Comparison of ENCODE assay signal across 9 cellular contexts in genomic region chr1:77757616-77758015, GRCh38. TPM values are rescaled to one million over a fixed set of nuclear protein-coding genes. Genes with fewer than 3 reads are reported as not detected.
A peak's percentile ranks its signal among the peaks of the same experiment; 100 is the strongest.
DNase-seq lines count a peak whose midpoint lies in the region; ATAC-seq and TF ChIP-seq lines count a peak whose summit lies in the region.
"Had no signal": no experiment of that assay in that cellular context is flagged by ENCODE, and none has a peak within 500 bp of the region (broad histone marks: within the 10 kb centered on the region; RNA-seq: fewer than 3 reads in every experiment).

No MANE protein-coding gene starts in this region.

- no peak overlapping the region for H3K9ac ChIP-seq in SK-N-SH
- H3K9ac ChIP-seq in fibroblast of lung (ENCODE audit: insufficient read depth, low read length) = no peak overlapping the region

- H3K9me2 ChIP-seq in SK-N-SH = no peaks in the 10 kb centered on the region

- no peak for TF ChIP-seq RAD21 in SK-N-SH (IDR thresholded peaks at IDR 0.05; ENCODE audit: low read length)

- POLR2A ChIA-PET in SK-N-SH (lab: Yijun Ruan, JAX) = no interaction called here

- H3K27me3 ChIP-seq in SK-N-SH (ENCODE audit: insufficient read depth) (no peaks in the 10 kb centered on the region), fibroblast of lung (ENCODE audit: control insufficient read depth, insufficient read depth, low read length) (no peaks in the 10 kb centered on the region), Peyer's patch (no peaks in the 10 kb centered on the region)

- TF ChIP-seq POLR2A in Peyer's patch (IDR thresholded peaks at IDR 0.05) = no peak

- peaks cover 20% of the 10 kb centered on the region for H3F3A ChIP-seq in SK-N-SH (replicated peaks; ENCODE audit: insufficient read depth)

- H3K4me2 ChIP-seq in SK-N-SH (peak overlapping the region; percentile 86), fibroblast of lung (ENCODE audit: extremely low read depth, insufficient read depth, low read length) (peak overlapping the region; percentile 75)

- H3K27ac ChIP-seq in SK-N-SH (ENCODE audit: low read depth in 2 of 2, low read length in 1 of 2) (no peak overlapping the region), fibroblast of lung (ENCODE audit: insufficient read depth, low read length) (no peak overlapping the region), Peyer's patch (peak overlapping the region in 1 of 4 donors; percentile 26)

- H3K9me3 ChIP-seq in SK-N-SH = no peaks in the 10 kb centered on the region
- H3K9me3 ChIP-seq in fibroblast of lung (ENCODE audit: control insufficient read depth, insufficient read depth, low read depth, low read length) = no peaks in the 10 kb centered on the region
- H3K9me3 ChIP-seq in Peyer's patch = no peaks in the 10 kb centered on the region

- no peaks in the 10 kb centered on the region for H3K36me3 ChIP-seq in SK-N-SH (replicated peaks in 1 of 2; ENCODE audit: control insufficient read depth in 1 of 2, insufficient read depth in 2 of 2, low read length in 1 of 2)
- no peaks in the 10 kb centered on the region for H3K36me3 ChIP-seq in fibroblast of lung (ENCODE audit: control insufficient read depth, insufficient read depth, low read length)
- H3K36me3 ChIP-seq in Peyer's patch = no peaks in the 10 kb centered on the region

- peak overlapping the region in 1 of 2 experiments; percentile 89; a peak in 2 of 4 replicates for H3K4me3 ChIP-seq in SK-N-SH (ENCODE audit: low read depth in 2 of 2, low read length in 1 of 2)
- H3K4me3 ChIP-seq in fibroblast of lung (replicated peaks in 1 of 4; ENCODE audit: control extremely low read depth in 1 of 4, insufficient read depth in 1 of 4, low read depth in 3 of 4, low read length in 4 of 4) = peak overlapping the region; percentile 14 to 100 (median 51)
- H3K4me3 ChIP-seq in skeletal muscle cell (ENCODE audit: low read depth, low read length) = no peak overlapping the region
- H3K4me3 ChIP-seq in Peyer's patch = peak overlapping the region in 2 of 4 donors; percentile 66 to 96

- H2AFZ ChIP-seq in SK-N-SH (ENCODE audit: low read depth) (no peak overlapping the region), fibroblast of lung (ENCODE audit: low read length) (no peak overlapping the region)

- CTCF ChIA-PET in SK-N-SH (lab: Yijun Ruan, JAX) = no interaction called here

- no peak for TF ChIP-seq CTCF in SK-N-SH (IDR thresholded peaks at IDR 0.05)
- TF ChIP-seq CTCF in fibroblast of lung (conservative IDR thresholded peaks at IDR 0.05 in 1 of 2, IDR thresholded peaks at IDR 0.05 in 1 of 2; ENCODE audit: low read depth in 1 of 2, low read length in 2 of 2) = no peak
- TF ChIP-seq CTCF in Peyer's patch (IDR thresholded peaks at IDR 0.05) = no peak

- ATAC-seq in SK-N-SH treated with all-trans-retinoic acid at 6 μM for 48 hours (no peak), HG02759 (IDR thresholded peaks at IDR 0.05; ENCODE audit: unreplicated experiment) (no peak), HG02938 (IDR thresholded peaks at IDR 0.05; ENCODE audit: unreplicated experiment) (no peak)
- ATAC-seq: stimulated activated naive B cell treated with anti-CD40 and anti-IgM and Interleukin-4, amounts not matched to agents 10 μg/mL and 1 μg/mL and 100 μg/mL, for 72 hours had no signal

- TF ChIP-seq EP300 in SK-N-SH (IDR thresholded peaks at IDR 0.05; ENCODE audit: borderline replicate concordance in 1 of 2, low read depth in 1 of 2, low read length in 1 of 2) = no peak

- H4K20me1 ChIP-seq in SK-N-SH (ENCODE audit: insufficient read depth) (peaks cover 60% of the 10 kb centered on the region), fibroblast of lung (ENCODE audit: control insufficient read depth, extremely low read depth, insufficient read depth, low read length) (no peaks in the 10 kb centered on the region)

- DNase-seq in SK-N-SH (no peak), RPMI7951 (ENCODE audit: low read depth) (peak; percentile 11), fibroblast of lung (ENCODE audit: low read depth in 2 of 2) (peak; percentile 12 to 87), skeletal muscle cell (ENCODE audit: low read depth) (peak; percentile 27), Peyer's patch (no peak)
- DNase-seq: stimulated activated naive B cell treated with anti-CD40 and anti-IgM and Interleukin-4, amounts not matched to agents 10 μg/mL and 1 μg/mL and 100 μg/mL, for 72 hours had no signal

- 82% methylated on average over 2 of the region's 2 CpGs for WGBS in SK-N-SH (ENCODE audit: low lambda C conversion rate)

- H3K4me1 ChIP-seq in SK-N-SH (ENCODE audit: control insufficient read depth in 1 of 2, insufficient read depth in 2 of 2, low read depth in 1 of 2, low read length in 1 of 2) (peaks cover 3 to 7% of the 10 kb centered on the region in 2 experiments; a peak in 3 of 4 replicates), fibroblast of lung (ENCODE audit: control insufficient read depth, extremely low read depth, insufficient read depth, low read length) (peaks cover 2% of the 10 kb centered on the region), Peyer's patch (peaks cover 0 to 16% (median 2%) of the 10 kb centered on the region in 4 donors)

- peaks cover 70% of the 10 kb centered on the region for H3K79me2 ChIP-seq in SK-N-SH (ENCODE audit: insufficient read depth)
- H3K79me2 ChIP-seq in fibroblast of lung (ENCODE audit: control insufficient read depth, insufficient read depth, low read length) = peaks cover 64% of the 10 kb centered on the region

TF ChIP-seq in SK-N-SH, 30 proteins besides CTCF, POLR2A, EP300 and RAD21 (continues in another document):
- TF ChIP-seq, protein P1, sequence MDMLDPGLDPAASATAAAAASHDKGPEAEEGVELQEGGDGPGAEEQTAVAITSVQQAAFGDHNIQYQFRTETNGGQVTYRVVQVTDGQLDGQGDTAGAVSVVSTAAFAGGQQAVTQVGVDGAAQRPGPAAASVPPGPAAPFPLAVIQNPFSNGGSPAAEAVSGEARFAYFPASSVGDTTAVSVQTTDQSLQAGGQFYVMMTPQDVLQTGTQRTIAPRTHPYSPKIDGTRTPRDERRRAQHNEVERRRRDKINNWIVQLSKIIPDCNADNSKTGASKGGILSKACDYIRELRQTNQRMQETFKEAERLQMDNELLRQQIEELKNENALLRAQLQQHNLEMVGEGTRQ (IDR thresholded peaks at IDR 0.05; ENCODE audit: borderline replicate concordance, low read depth, low read length) = no peak
- TF ChIP-seq JUND (IDR thresholded peaks at IDR 0.05) (no peak), MEF2A (IDR thresholded peaks at IDR 0.05; ENCODE audit: borderline replicate concordance, low read depth) (no peak)

TF ChIP-seq in SK-N-SH treated with all-trans-retinoic acid at 6 μM for 48 hours, 23 proteins besides CTCF, POLR2A, EP300 and RAD21:
- TF ChIP-seq GLIS3 (CRISPR knock-in tag; IDR thresholded peaks at IDR 0.05) (no peak), ARNTL (CRISPR knock-in tag; IDR thresholded peaks at IDR 0.05; ENCODE audit: borderline replicate concordance, low read depth) (no peak)

RNA-seq across cellular contexts. Expression of gene USP33, which starts 2.0 kb away (rescaled TPM):
- polyA plus RNA-seq in SK-N-SH (2012; rRNA removed) = 26.3 and 38.8 TPM in 2 replicates
- polyA plus RNA-seq in SK-N-SH (2012; cell fraction: cytosol; rRNA removed) = 35.0 and 35.8 TPM in 2 replicates
- polyA plus RNA-seq in SK-N-SH (2012; cell fraction: nucleus; rRNA removed) = 24.9 and 61.0 TPM in 2 replicates
- total RNA-seq in RPMI7951 (2014; rRNA removed; shearing (Covaris generic)) = 73.5 and 84.5 TPM in 2 replicates
- total RNA-seq in fibroblast of lung = 110 and 126 TPM in 2 replicates
- 47.1 and 63.7 TPM in 2 replicates for polyA plus RNA-seq in fibroblast of lung
- polyA plus RNA-seq in fibroblast of lung (2012) = 28.9 and 37.0 TPM in 2 replicates
- 6.6 and 8.5 TPM in 2 replicates for polyA minus RNA-seq in fibroblast of lung (ENCODE audit: low replicate concordance)
- total RNA-seq in Peyer's patch = 100 to 1,000 TPM in 1 of 4 donors, 10 to 100 TPM in 3; 78.9 to 109 (median 84.4) TPM

RNA-seq across cellular contexts. Expression of gene MIGA1, which starts 21.8 kb away (rescaled TPM):
- polyA plus RNA-seq in SK-N-SH (2012; rRNA removed) (2.5 and 4.4 TPM in 2 replicates), fibroblast of lung (7.6 and 10.3 TPM in 2 replicates)
- polyA plus RNA-seq in SK-N-SH (2012; cell fraction: cytosol; rRNA removed) = 4.6 and 5.1 TPM in 2 replicates
- 2.2 and 5.2 TPM in 2 replicates for polyA plus RNA-seq in SK-N-SH (2012; cell fraction: nucleus; rRNA removed)
- total RNA-seq in RPMI7951 (2014; rRNA removed; shearing (Covaris generic)) = 11.1 and 14.7 TPM in 2 replicates
- total RNA-seq in fibroblast of lung (10.5 and 14.0 TPM in 2 replicates), Peyer's patch (10 to 100 TPM in 3 of 4 donors, 1 to 10 TPM in 1; 7.4 to 21.9 (median 17.4) TPM)
- polyA plus RNA-seq in fibroblast of lung (2012) = 6.3 and 8.7 TPM in 2 replicates
- 5.9 and 8.0 TPM in 2 replicates for polyA minus RNA-seq in fibroblast of lung (ENCODE audit: low replicate concordance)

Comparison
In these comparisons a context has a peak if more than half of its experiments do, and no peak if none do; other contexts are left out.
1. DNase-seq: peak in RPMI7951 (single experiment), fibroblast of lung (2 of 2) and skeletal muscle cell (single experiment); none in SK-N-SH (single experiment) and Peyer's patch (0 of 3).